11 cellular contexts compared by ENCODE assay signal in genomic region chr9:98488578-98489312, GRCh38.
DNase-seq lines count a peak whose midpoint lies in the region; ATAC-seq, FAIRE-seq and TF ChIP-seq lines count a peak whose summit lies in the region.
"Had no signal": no experiment of that assay in that cellular context is flagged by ENCODE, and none has a peak within 500 bp of the region (broad histone marks: within the 10 kb centered on the region; RNA-seq: fewer than 3 reads in every experiment).

No MANE protein-coding gene starts in this region.

- TF ChIP-seq CTCF in OCI-LY7 (conservative IDR thresholded peaks at IDR 0.05; ENCODE audit: low read length) (peak; percentile 25; the same call in 1 of the 2 replicates), pancreas (IDR thresholded peaks at IDR 0.05) (no peak)

- no peaks in the 10 kb centered on the region for H4K20me1 ChIP-seq in OCI-LY7 (ENCODE audit: insufficient read depth, low read length)

- FAIRE-seq in pancreas (lab: Jason Lieb, UNC), result no peak

- POLR2A ChIA-PET in OCI-LY7 (lab: Charles Lee), result interaction anchor here (0.8 kb wide), 1 partner anchor 10 kb away, joined by 3 read pairs; no protein-coding TSS in a partner anchor

- CTCF ChIA-PET in OCI-LY7 (lab: Charles Lee; ENCODE audit: unreplicated experiment), result interaction anchor here (0.6 kb wide), 1 partner anchor 95 kb away, joined by 3 read pairs; no protein-coding TSS in a partner anchor

- peak; percentile 22 for DNase-seq in Caki2 (ENCODE audit: low read depth)
- no peak for DNase-seq in OCI-LY7 (ENCODE audit: low spot score)
- peak; percentile 90 for DNase-seq in dedifferentiated amniotic fluid mesenchymal stem cell (ENCODE audit: extremely low spot score)
- peak; percentile 96 for DNase-seq in non-pigmented ciliary epithelial cell (ENCODE audit: low read depth)
- DNase-seq in NCI-H2171 (lab: John Stamatoyannopoulos, UW), result no peak
- no peak for DNase-seq in activated CD4-positive, alpha-beta T cell treated with anti-CD3 and anti-CD28 coated beads, Interleukin-2, amount 50 U/mL, for 4 hours
- no peak for DNase-seq in pancreas
- no peak for DNase-seq in HAP-1 (ENCODE audit: low spot score in 2 of 2)
- DNase-seq: central memory CD4-positive, alpha-beta T cell; naive thymus-derived CD4-positive, alpha-beta T cell; tibial artery had no signal

- H2AFZ ChIP-seq in OCI-LY7 (ENCODE audit: low read length), result no peak overlapping the region

- H3K27me3 ChIP-seq in pancreas (no peaks in the 10 kb centered on the region), HAP-1 (ENCODE audit: low read depth) (peaks cover 3% of the 10 kb centered on the region)

- intact Hi-C loops in OCI-LY7 (cut with micrococcal nuclease; ENCODE audit: unreplicated experiment), result no loop called here
- intact Hi-C loops in pancreas (cut with DNase I), result loop anchor here in 1 of 3 donors (10.0 kb wide), 1 partner anchor 56 kb away; no protein-coding TSS in a partner anchor

- H3K4me1 ChIP-seq in OCI-LY7 (ENCODE audit: insufficient read depth, low read length, poor library complexity, severe bottlenecking) (no peaks in the 10 kb centered on the region), pancreas (no peaks in the 10 kb centered on the region), HAP-1 (no peaks in the 10 kb centered on the region)

- ATAC-seq in pancreas, result no peak
- ATAC-seq: naive thymus-derived CD4-positive, alpha-beta T cell had no signal

- H3K36me3 ChIP-seq in OCI-LY7 (ENCODE audit: insufficient read depth, low read length) (no peaks in the 10 kb centered on the region), pancreas (no peaks in the 10 kb centered on the region), HAP-1 (replicated peaks) (no peaks in the 10 kb centered on the region)
- H3K36me3 ChIP-seq: tibial artery had no signal

- no peak overlapping the region for H3K4me2 ChIP-seq in OCI-LY7 (ENCODE audit: low read length)

- H3K9me3 ChIP-seq in OCI-LY7 (ENCODE audit: low read length) (no peaks in the 10 kb centered on the region), pancreas (no peaks in the 10 kb centered on the region), HAP-1 (no peaks in the 10 kb centered on the region)
- H3K9me3 ChIP-seq: tibial artery had no signal

- H3K4me3 ChIP-seq in OCI-LY7 (ENCODE audit: low read depth, low read length, poor library complexity, severe bottlenecking) (no peak overlapping the region), pancreas (no peak overlapping the region), HAP-1 (no peak overlapping the region)
- H3K4me3 ChIP-seq: tibial artery had no signal

- BruUV-seq in OCI-LY7 (replicated peaks; lab: Mats Ljungman, UMichigan), result no TSS peak

- no peak overlapping the region for H3K27ac ChIP-seq in OCI-LY7 (ENCODE audit: low read depth, low read length, poor library complexity, severe bottlenecking)
- H3K27ac ChIP-seq in pancreas, result no peak overlapping the region
- H3K27ac ChIP-seq: tibial artery had no signal

- H3K79me2 ChIP-seq in OCI-LY7 (ENCODE audit: insufficient read depth, low read depth, low read length), result no peaks in the 10 kb centered on the region

- in situ Hi-C loops in Caki2 (cut with HindIII; ENCODE audit: low pct_unique_long_range_greater_than_20kb, low sequenced_read_pairs) (no loop called here), HAP-1 (cut with MboI; ENCODE audit: low sequenced_read_pairs) (no loop called here)

- no peaks in the 10 kb centered on the region for H3K9me2 ChIP-seq in OCI-LY7 (ENCODE audit: insufficient read depth, low read length)

- WGBS in pancreas, 2 donors, result 86 to 89% methylated on average over 8 of the region's 8 CpGs

Comparison
In these comparisons a context has a peak if more than half of its experiments do, and no peak if none do; other contexts are left out.
1. DNase-seq: peak in Caki2 (single experiment), dedifferentiated amniotic fluid mesenchymal stem cell (single experiment) and non-pigmented ciliary epithelial cell (single experiment); none in OCI-LY7 (single experiment), NCI-H2171 (single experiment), activated CD4-positive, alpha-beta T cell treated with anti-CD3 and anti-CD28 coated beads, Interleukin-2, amount 50 U/mL, for 4 hours (0 of 2), pancreas (0 of 6) and HAP-1 (0 of 2).